In genomic region chr6:21804941-21805610, GRCh38 we compare ENCODE assay signal across 1 cellular context.
TF ChIP-seq lines count a peak whose summit lies in the region.

No MANE protein-coding gene starts in this region.

TF ChIP-seq in A549, 52 proteins besides CTCF, POLR2A, EP300 and RAD21 (continued from another document):
- TF ChIP-seq USF2 (IDR thresholded peaks at IDR 0.05) (no peak), NR3C1 (IDR thresholded peaks at IDR 0.05) (no peak), PBX3 (IDR thresholded peaks at IDR 0.05) (no peak), BHLHE40 (IDR thresholded peaks at IDR 0.05; ENCODE audit: low read depth, low read length) (no peak)
